31 cellular contexts compared by ENCODE assay signal in the genomic region with DNA sequence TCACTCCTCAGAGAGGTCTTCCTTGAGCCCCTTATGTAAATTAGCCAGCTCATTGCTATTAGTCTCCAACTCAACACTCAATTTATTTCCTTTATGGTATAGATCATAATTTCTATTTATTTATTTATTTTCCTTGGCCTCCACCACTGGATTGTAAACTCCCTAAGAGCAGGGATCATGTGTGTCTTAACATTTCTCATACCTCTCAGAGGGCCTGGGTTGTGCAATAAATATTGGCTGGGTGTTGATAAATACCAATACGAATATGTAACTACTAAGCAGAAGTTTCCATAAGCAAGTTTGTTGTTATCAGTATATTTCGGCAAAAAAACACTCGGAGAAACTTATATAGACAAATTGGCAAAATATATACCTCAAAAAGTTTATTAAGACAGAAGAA.
"Had no signal": no experiment of that assay in that cellular context is flagged by ENCODE, and none has a peak within 500 bp of the region (broad histone marks: within the 10 kb centered on the region; RNA-seq: fewer than 3 reads in every experiment).

No MANE protein-coding gene starts in this region.

- H3K4me3 ChIP-seq: pancreas, prostate gland, right atrium auricular region, right lobe of liver, skin epidermis, smooth muscle cell, spleen, suprapubic skin, testis, tibial artery, transverse colon, upper lobe of right lung, uterus had no signal

- H3K4me1 ChIP-seq: pancreas, prostate gland, right atrium auricular region, right lobe of liver, spleen, suprapubic skin, testis, tibial artery, transverse colon, upper lobe of right lung, uterus had no signal

- H3K27me3 Mint-ChIP-seq: natural killer cell treated with Interleukin-12 subunit alpha and Interleukin-12 subunit beta and Interleukin-15 and Interleukin-18, amount 100 ng/mL, for 72 hours; stimulated activated memory B cell treated with anti-CD40 and anti-IgM and Interleukin-4, amounts not matched to agents 10 μg/mL and 1 μg/mL and 100 μg/mL, for 72 hours; stimulated activated naive CD8-positive, alpha-beta T cell treated with anti-CD3 and anti-CD28 coated beads, Interleukin-15, amount 100 ng/mL, for 72 hours had no signal

- H3K9me3 Mint-ChIP-seq: nephron progenitor cell had no signal

- H3K27ac Mint-ChIP-seq: naive thymus-derived CD8-positive, alpha-beta T cell; natural killer cell treated with Interleukin-12 subunit alpha and Interleukin-12 subunit beta and Interleukin-15 and Interleukin-18, amount 100 ng/mL, for 72 hours; nephron progenitor cell; stimulated activated memory B cell treated with anti-CD40 and anti-IgM and Interleukin-4, amounts not matched to agents 10 μg/mL and 1 μg/mL and 100 μg/mL, for 72 hours; stimulated activated naive CD8-positive, alpha-beta T cell treated with anti-CD3 and anti-CD28 coated beads, Interleukin-15, amount 100 ng/mL, for 72 hours; type B pancreatic cell had no signal

- H3K27ac ChIP-seq: neutrophil, pancreas, prostate gland, right atrium auricular region, right lobe of liver, skin epidermis, spleen, suprapubic skin, testis, tibial artery, transverse colon, upper lobe of right lung, uterus had no signal

- H3K9me3 ChIP-seq: neutrophil, pancreas, prostate gland, right atrium auricular region, right lobe of liver, spleen, suprapubic skin, testis, tibial artery, transverse colon, upper lobe of right lung, uterus had no signal

- H3K36me3 ChIP-seq: neutrophil, pancreas, prostate gland, right atrium auricular region, right lobe of liver, spleen, suprapubic skin, tibial artery, transverse colon, upper lobe of right lung, uterus had no signal

- ATAC-seq: naive thymus-derived CD8-positive, alpha-beta T cell; natural killer cell treated with Interleukin-12 subunit alpha and Interleukin-12 subunit beta and Interleukin-15 and Interleukin-18, amount 100 ng/mL, for 72 hours; pancreas; right lobe of liver; stimulated activated memory B cell treated with anti-CD40 and anti-IgM and Interleukin-4, amounts not matched to agents 10 μg/mL and 1 μg/mL and 100 μg/mL, for 72 hours; stimulated activated naive CD8-positive, alpha-beta T cell treated with anti-CD3 and anti-CD28 coated beads, Interleukin-15, amount 100 ng/mL, for 72 hours; stimulated activated naive CD8-positive, alpha-beta T cell treated with anti-CD3 and anti-CD28 coated beads, Interleukin-15, Interleukin-2, amounts not matched to agents 100 U/mL and 50 U/mL, for 24 hours; upper lobe of right lung had no signal

- DNase-seq: naive thymus-derived CD8-positive, alpha-beta T cell; nephron progenitor cell; nucleus accumbens; pancreas; retina; right lobe of liver; spleen; stimulated activated CD4-positive, alpha-beta T cell treated with anti-CD3 and anti-CD28 coated beads, Interleukin-12 subunit alpha, Interleukin-12 subunit beta, amount 100 ng/mL, for 4 hours; stimulated activated CD4-positive, alpha-beta T cell treated with anti-CD3 and anti-CD28 coated beads, Interleukin-1b, Interleukin-23, amount 100 ng/mL, for 48 hours; stimulated activated CD4-positive, alpha-beta T cell treated with anti-CD3 and anti-CD28 coated beads, Interleukin-4, amount 100 ng/mL, for 1 hour; stimulated activated CD4-positive, alpha-beta T cell treated with anti-CD3 and anti-CD28 coated beads, Interleukin-4, amount 100 ng/mL, for 4 hours; stimulated activated CD8-positive, alpha-beta memory T cell treated with anti-CD3 and anti-CD28 coated beads, Interleukin-4, amount 100 ng/mL, for 48 hours; stimulated activated naive CD4-positive, alpha-beta T cell; stimulated activated naive CD8-positive, alpha-beta T cell treated with anti-CD3 and anti-CD28 coated beads, Interleukin-15, amount 100 ng/mL, for 72 hours; stimulated activated naive CD8-positive, alpha-beta T cell treated with anti-CD3 and anti-CD28 coated beads, Interleukin-15, Interleukin-2, amounts not matched to agents 100 U/mL and 50 U/mL, for 24 hours; substantia nigra; testis; tibial artery; transverse colon; upper lobe of right lung; uterus had no signal

- H3K4me1 Mint-ChIP-seq: naive thymus-derived CD8-positive, alpha-beta T cell; nephron progenitor cell; stimulated activated memory B cell treated with anti-CD40 and anti-IgM and Interleukin-4, amounts not matched to agents 10 μg/mL and 1 μg/mL and 100 μg/mL, for 72 hours; stimulated activated naive CD8-positive, alpha-beta T cell treated with anti-CD3 and anti-CD28 coated beads, Interleukin-15, amount 100 ng/mL, for 72 hours had no signal

- H3K27me3 ChIP-seq: neutrophil, pancreas, right atrium auricular region, right lobe of liver, spleen, suprapubic skin, testis, tibial artery, transverse colon, upper lobe of right lung, uterus had no signal

- H3K4me2 ChIP-seq: smooth muscle cell had no signal

- H3K4me3 Mint-ChIP-seq: naive thymus-derived CD8-positive, alpha-beta T cell; natural killer cell treated with Interleukin-12 subunit alpha and Interleukin-12 subunit beta and Interleukin-15 and Interleukin-18, amount 100 ng/mL, for 72 hours; nephron progenitor cell; neural crest cell; stimulated activated memory B cell treated with anti-CD40 and anti-IgM and Interleukin-4, amounts not matched to agents 10 μg/mL and 1 μg/mL and 100 μg/mL, for 72 hours; stimulated activated naive CD8-positive, alpha-beta T cell treated with anti-CD3 and anti-CD28 coated beads, Interleukin-15, amount 100 ng/mL, for 72 hours; type B pancreatic cell had no signal

- H3K36me3 Mint-ChIP-seq: naive thymus-derived CD8-positive, alpha-beta T cell; natural killer cell treated with Interleukin-12 subunit alpha and Interleukin-12 subunit beta and Interleukin-15 and Interleukin-18, amount 100 ng/mL, for 72 hours; stimulated activated memory B cell treated with anti-CD40 and anti-IgM and Interleukin-4, amounts not matched to agents 10 μg/mL and 1 μg/mL and 100 μg/mL, for 72 hours; type B pancreatic cell had no signal
